25 cellular contexts compared by ENCODE assay signal in the genomic region with DNA sequence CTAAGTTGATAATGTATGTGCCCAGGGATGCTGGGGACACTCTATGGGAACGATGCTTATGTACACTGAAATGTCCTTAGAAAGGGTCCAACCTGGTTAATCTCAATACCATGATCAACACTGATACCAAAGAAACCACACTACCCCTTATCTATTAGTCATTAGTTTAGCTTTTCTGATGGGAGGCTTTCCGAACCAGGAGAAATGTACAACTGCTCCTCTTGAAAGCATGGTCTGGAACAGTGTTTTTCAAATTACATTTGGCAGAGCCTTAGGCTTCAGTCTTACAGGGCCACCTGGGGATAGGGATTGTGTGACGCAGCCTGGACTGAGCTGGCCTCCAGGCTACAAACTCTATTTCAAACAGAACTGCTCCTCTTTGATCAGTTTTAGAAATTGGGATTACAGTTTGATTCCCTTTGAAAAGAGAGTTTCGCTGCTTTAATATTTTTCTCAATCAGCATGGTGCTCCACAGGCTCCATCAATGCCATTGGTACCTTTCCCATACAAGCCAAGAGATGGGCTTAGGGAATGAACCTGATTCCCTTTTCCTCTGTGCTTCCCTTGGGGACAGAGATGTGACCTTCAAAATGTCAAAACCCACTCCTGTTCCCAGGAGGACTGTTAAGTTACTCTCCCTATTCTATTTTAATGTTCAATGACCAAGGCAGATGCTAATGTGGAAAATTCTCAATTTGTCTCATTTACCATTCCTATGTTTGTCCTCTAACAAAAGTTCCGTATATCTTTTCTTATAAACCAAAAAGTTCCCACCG.
A peak's percentile ranks its signal among the peaks of the same experiment; 100 is the strongest.
DNase-seq lines count a peak whose midpoint lies in the region; ATAC-seq and TF ChIP-seq lines count a peak whose summit lies in the region.
"Had no signal": no experiment of that assay in that cellular context is flagged by ENCODE, and none has a peak within 500 bp of the region (broad histone marks: within the 10 kb centered on the region; RNA-seq: fewer than 3 reads in every experiment).

No MANE protein-coding gene starts in this region.

- H3K9me3 ChIP-seq in gastrocnemius medialis: no peaks in the 10 kb centered on the region
- no peaks in the 10 kb centered on the region for H3K9me3 ChIP-seq in prostate gland

- no peaks in the 10 kb centered on the region for H3K27me3 ChIP-seq in gastrocnemius medialis
- H3K27me3 ChIP-seq in prostate gland (replicated peaks; ENCODE audit: insufficient read depth): no peaks in the 10 kb centered on the region

- no peak for TF ChIP-seq POLR2A in gastrocnemius medialis (IDR thresholded peaks at IDR 0.05)
- no peak for TF ChIP-seq POLR2A in prostate gland (IDR thresholded peaks at IDR 0.05)

- H3K27ac ChIP-seq in gastrocnemius medialis: peak overlapping the region in 3 of 4 donors; percentile 13 to 34 (median 19)
- no peak overlapping the region for H3K27ac ChIP-seq in prostate gland
- H3K27ac ChIP-seq: BLaER1 treated with 17β-estradiol and CSF1 and Interleukin-3, amounts not matched to agents 10 nM and 100 nM; GM23248; SK-N-MC had no signal

- intact Hi-C loops in left cardiac atrium (cut with DNase I): no loop called here
- intact Hi-C loops in gastrocnemius medialis (cut with DNase I; ENCODE audit: low total_unique reads): no loop called here
- intact Hi-C loops in prostate gland (cut with DNase I): no loop called here

- H3K4me1 ChIP-seq in gastrocnemius medialis (no peaks in the 10 kb centered on the region), prostate gland (replicated peaks) (no peaks in the 10 kb centered on the region)

- no peaks in the 10 kb centered on the region for H3K36me3 ChIP-seq in gastrocnemius medialis
- H3K36me3 ChIP-seq in prostate gland: no peaks in the 10 kb centered on the region
- H3K36me3 ChIP-seq: BLaER1 treated with 17β-estradiol and CSF1 and Interleukin-3, amounts not matched to agents 10 nM and 100 nM had no signal

- ATAC-seq in SK-N-SH treated with all-trans-retinoic acid at 6 μM for 48 hours: peak; percentile 79
- ATAC-seq in left cardiac atrium: peak; percentile 38 to 84
- ATAC-seq in gastrocnemius medialis: peak; percentile 53 to 68
- no peak for ATAC-seq in HG03039 (IDR thresholded peaks at IDR 0.05; ENCODE audit: unreplicated experiment)
- ATAC-seq in HG03095 (IDR thresholded peaks at IDR 0.05; ENCODE audit: unreplicated experiment): no peak
- ATAC-seq in GM18909 (IDR thresholded peaks at IDR 0.05; ENCODE audit: poor library complexity, unreplicated experiment): no peak

- 84% methylated on average over 6 of the region's 6 CpGs for whole genome bisulfite sequencing in prostate gland

- no peak for TF ChIP-seq CTCF in gastrocnemius medialis (IDR thresholded peaks at IDR 0.05 in 4 of 5, conservative IDR thresholded peaks at IDR 0.05 in 1 of 5)
- no peak for TF ChIP-seq CTCF in prostate gland (IDR thresholded peaks at IDR 0.05)

- DNase-seq in ELF-1 (ENCODE audit: low read depth, low spot score) (peak; percentile 28), left cardiac atrium (no peak), gastrocnemius medialis (peak in 1 of 2 donors; percentile 3), prostate gland (ENCODE audit: low spot score) (no peak)
- DNase-seq: CD4-positive, alpha-beta memory T cell; COR-L47; DMS79; EL; GF-D8; GM23248; H7; NCI-H1048; NCI-H1417; NCI-H1694; NCI-H2029 treated with DMSO at 0.1 percent for 48 hours; NCI-H510A; NCI-H69; RPMI8226; SHP77 treated with DMSO at 0.1 percent for 48 hours had no signal

- H3K4me3 ChIP-seq in gastrocnemius medialis (no peak overlapping the region), prostate gland (no peak overlapping the region)
- H3K4me3 ChIP-seq: BLaER1 treated with 17β-estradiol and CSF1 and Interleukin-3, amounts not matched to agents 10 nM and 100 nM; GM23248; SK-N-MC had no signal

- in situ Hi-C loops in gastrocnemius medialis (cut with MboI; ENCODE audit: low sequenced_read_pairs in 4 of 4): no loop called here

TF ChIP-seq in SK-N-SH treated with all-trans-retinoic acid at 6 μM for 48 hours, 23 proteins besides CTCF, POLR2A, EP300 and RAD21:
- TF ChIP-seq GLIS3 (CRISPR knock-in tag; IDR thresholded peaks at IDR 0.05): no peak
- peak; percentile 56 for TF ChIP-seq TCF4 (CRISPR knock-in tag; IDR thresholded peaks at IDR 0.05; ENCODE audit: borderline replicate concordance)
- TF ChIP-seq, protein P1, sequence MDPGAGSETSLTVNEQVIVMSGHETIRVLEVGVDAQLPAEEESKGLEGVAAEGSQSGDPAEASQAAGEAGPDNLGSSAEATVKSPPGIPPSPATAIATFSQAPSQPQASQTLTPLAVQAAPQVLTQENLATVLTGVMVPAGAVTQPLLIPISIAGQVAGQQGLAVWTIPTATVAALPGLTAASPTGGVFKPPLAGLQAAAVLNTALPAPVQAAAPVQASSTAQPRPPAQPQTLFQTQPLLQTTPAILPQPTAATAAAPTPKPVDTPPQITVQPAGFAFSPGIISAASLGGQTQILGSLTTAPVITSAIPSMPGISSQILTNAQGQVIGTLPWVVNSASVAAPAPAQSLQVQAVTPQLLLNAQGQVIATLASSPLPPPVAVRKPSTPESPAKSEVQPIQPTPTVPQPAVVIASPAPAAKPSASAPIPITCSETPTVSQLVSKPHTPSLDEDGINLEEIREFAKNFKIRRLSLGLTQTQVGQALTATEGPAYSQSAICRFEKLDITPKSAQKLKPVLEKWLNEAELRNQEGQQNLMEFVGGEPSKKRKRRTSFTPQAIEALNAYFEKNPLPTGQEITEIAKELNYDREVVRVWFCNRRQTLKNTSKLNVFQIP (CRISPR knock-in tag; IDR thresholded peaks at IDR 0.05; ENCODE audit: borderline replicate concordance, low read depth): no peak
- no peak for TF ChIP-seq ZNF565 (CRISPR knock-in tag; conservative IDR thresholded peaks at IDR 0.05; ENCODE audit: low read depth)
- TF ChIP-seq TOX (CRISPR knock-in tag; IDR thresholded peaks at IDR 0.05; ENCODE audit: borderline replicate concordance): no peak

Comparison
In these comparisons a context has a peak if more than half of its experiments do, and no peak if none do; other contexts are left out.
1. ATAC-seq: peak in SK-N-SH treated with all-trans-retinoic acid at 6 μM for 48 hours (single experiment), left cardiac atrium (2 of 2) and gastrocnemius medialis (2 of 2); none in HG03039 (single experiment), HG03095 (single experiment) and GM18909 (single experiment).
2. H3K27ac ChIP-seq: peak in gastrocnemius medialis (3 of 4); none in prostate gland (0 of 2).